ENCODE assay signal across 13 cellular contexts in the genomic region with DNA sequence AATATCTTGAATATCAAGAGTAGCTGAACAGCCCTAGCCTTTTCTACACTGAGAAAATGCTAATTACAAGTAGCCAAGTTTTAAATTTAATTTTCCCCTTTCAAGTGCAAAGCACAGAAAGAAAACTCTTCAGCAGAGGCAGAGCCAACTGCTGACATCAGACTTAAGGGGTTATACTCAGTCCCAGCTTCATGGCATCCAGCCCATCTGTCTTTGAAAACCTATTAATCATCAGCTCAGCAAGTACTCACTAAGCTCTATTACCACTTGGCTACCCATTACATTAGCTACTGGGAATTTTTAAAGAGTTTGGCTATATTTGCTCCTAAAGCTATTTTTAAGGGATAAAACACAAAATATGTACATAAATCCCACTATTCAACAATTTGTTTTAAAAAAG.
DNase-seq lines count a peak whose midpoint lies in the region; ATAC-seq, FAIRE-seq and TF ChIP-seq lines count a peak whose summit lies in the region.
"Had no signal": no experiment of that assay in that cellular context is flagged by ENCODE, and none has a peak within 500 bp of the region (broad histone marks: within the 10 kb centered on the region; RNA-seq: fewer than 3 reads in every experiment).

No MANE protein-coding gene starts in this region.

- no peak for ATAC-seq in HG03135 (IDR thresholded peaks at IDR 0.05; ENCODE audit: unreplicated experiment)
- ATAC-seq: activated CD4-positive, alpha-beta T cell treated with anti-CD3 and anti-CD28 coated beads for 36 hours had no signal

- no peak for TF ChIP-seq EP300 in tibial nerve (IDR thresholded peaks at IDR 0.05)

- H3K9me3 ChIP-seq in tibial nerve: no peaks in the 10 kb centered on the region
- H3K9me3 ChIP-seq: BE2C had no signal

- no peaks in the 10 kb centered on the region for H3K4me1 ChIP-seq in tibial nerve
- H3K4me1 ChIP-seq: BE2C had no signal

- no peak overlapping the region for H3K27ac ChIP-seq in tibial nerve

- TF ChIP-seq CTCF in AG09309 (IDR thresholded peaks at IDR 0.05; ENCODE audit: control insufficient read depth, insufficient read depth, low read depth, low read length, missing control alignments) (no peak), tibial nerve (IDR thresholded peaks at IDR 0.05) (no peak)

- H3K4me3 ChIP-seq in AG09309 (ENCODE audit: control insufficient read depth, low read depth, low read length): no peak overlapping the region
- H3K4me3 ChIP-seq in tibial nerve: no peak overlapping the region

- H3K36me3 ChIP-seq in tibial nerve: peaks cover 0 to 8% (median 0%) of the 10 kb centered on the region in 3 donors
- H3K36me3 ChIP-seq: BE2C had no signal

- no peak for TF ChIP-seq POLR2A in tibial nerve (IDR thresholded peaks at IDR 0.05)

- DNase-seq in AG09309 (ENCODE audit: low read depth): peak; percentile 34
- DNase-seq in HTR-8/SVneo (ENCODE audit: insufficient read length, low spot score): peak; percentile 2
- peak; percentile 93 for DNase-seq in astrocyte of the hippocampus (ENCODE audit: low read depth, low spot score)
- DNase-seq in iris pigment epithelial cell (ENCODE audit: low read depth): peak; percentile 97
- no peak for DNase-seq in tibial nerve (ENCODE audit: low spot score in 2 of 2)
- no peak for DNase-seq in HuH-7 (ENCODE audit: low spot score)
- DNase-seq in GM19238 (ENCODE audit: insufficient read length, low spot score): no peak
- DNase-seq: activated CD4-positive, alpha-beta T cell treated with anti-CD3 and anti-CD28 coated beads for 36 hours; BE2C; glutamatergic neuron; Kasumi-1; NCI-H748 treated with DMSO at 0.1 percent for 48 hours had no signal

- H3K27me3 ChIP-seq in tibial nerve: no peaks in the 10 kb centered on the region
- H3K27me3 ChIP-seq: BE2C had no signal

- FAIRE-seq in HTR-8/SVneo (lab: Jason Lieb, UNC): no peak

Comparison
In these comparisons a context has a peak if more than half of its experiments do, and no peak if none do; other contexts are left out.
1. DNase-seq: peak in AG09309 (single experiment), HTR-8/SVneo (single experiment), astrocyte of the hippocampus (single experiment) and iris pigment epithelial cell (single experiment); none in tibial nerve (0 of 2), HuH-7 (single experiment) and GM19238 (single experiment).